Comparison of ENCODE assay signal across 26 cellular contexts in the genomic region with DNA sequence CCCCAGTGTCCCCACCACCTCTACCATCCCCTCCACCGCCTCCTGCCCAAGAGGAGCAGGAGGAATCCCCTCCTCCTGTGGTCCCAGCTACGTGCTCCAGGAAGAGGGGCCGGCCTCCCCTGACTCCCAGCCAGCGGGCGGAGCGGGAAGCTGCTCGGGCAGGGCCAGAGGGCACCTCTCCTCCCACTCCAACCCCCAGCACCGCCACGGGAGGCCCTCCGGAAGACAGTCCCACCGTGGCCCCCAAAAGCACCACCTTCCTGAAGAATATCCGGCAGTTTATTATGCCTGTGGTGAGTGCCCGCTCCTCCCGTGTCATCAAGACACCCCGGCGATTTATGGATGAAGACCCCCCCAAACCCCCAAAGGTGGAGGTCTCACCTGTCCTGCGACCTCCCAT. TPM values are rescaled to one million over a fixed set of nuclear protein-coding genes. Genes with fewer than 3 reads are reported as not detected.
"Had no signal": no experiment of that assay in that cellular context is flagged by ENCODE, and none has a peak within 500 bp of the region (broad histone marks: within the 10 kb centered on the region; RNA-seq: fewer than 3 reads in every experiment).

No MANE protein-coding gene starts in this region.

- H3K4me3 Mint-ChIP-seq: memory B cell; stimulated activated memory B cell treated with anti-CD40 and anti-IgM and Interleukin-4, amounts not matched to agents 10 μg/mL and 1 μg/mL and 100 μg/mL, for 72 hours had no signal

- H3K9me3 Mint-ChIP-seq: activated B cell treated with CpG ODN at 0.5 μM for 24 hours; activated CD4-positive, alpha-beta memory T cell treated with anti-CD3 and anti-CD28 coated beads, Interleukin-2, amount 10 ng/mL, durations not matched to agents 7 days and 5 days; activated T-helper 2 cell treated with anti-CD3 and anti-CD28 coated beads, Interferon-gamma antibody, Interleukin-2, Interleukin-4, amounts not matched to agents 10 μg/mL and 5 μg/mL and 100 μg/mL, durations not matched to agents 14 hours and 24 hours and 36 hours; memory B cell; naive B cell; stimulated activated memory B cell treated with anti-CD40 and anti-IgM and Interleukin-4, amounts not matched to agents 10 μg/mL and 1 μg/mL and 100 μg/mL, for 72 hours; T-helper 2 cell treated with Interferon-gamma antibody and Interleukin-4, amounts not matched to agents 5 μg/mL and 100 μg/mL, for 36 hours had no signal

- H3K9ac ChIP-seq: parathyroid adenoma, SK-N-SH had no signal

- ATAC-seq: esophagus mucosa; gastroesophageal sphincter; heart left ventricle; left ventricle myocardium superior; mucosa of descending colon; stimulated activated memory B cell treated with anti-CD40 and anti-IgM and Interleukin-4, amounts not matched to agents 10 μg/mL and 1 μg/mL and 100 μg/mL, for 72 hours had no signal

- H2AFZ ChIP-seq: parathyroid adenoma had no signal

- H3K4me3 ChIP-seq: ascending aorta, gastroesophageal sphincter, heart left ventricle, mucosa of descending colon, sigmoid colon, tibial artery had no signal

- DNase-seq: activated B cell treated with CpG ODN at 0.5 μM for 24 hours; activated CD4-positive, alpha-beta memory T cell treated with anti-CD3 and anti-CD28 coated beads, Interleukin-2, amount 10 ng/mL, durations not matched to agents 7 days and 5 days; activated CD4-positive, alpha-beta T cell treated with anti-CD3 and anti-CD28 coated beads for 4 hours; activated CD8-positive, alpha-beta memory T cell treated with anti-CD3 and anti-CD28 coated beads, Interleukin-2, amount 50 U/mL, for 4 hours; activated naive CD4-positive, alpha-beta T cell treated with Interleukin-2 at 50 U/mL for 16 hours; cerebellar nuclear complex; effector CD8-positive, alpha-beta T cell; heart left ventricle; kidney glomerular epithelial cell; left ventricle myocardium superior; mucosa of descending colon; naive B cell; sigmoid colon; SK-N-SH; stimulated activated CD4-positive, alpha-beta T cell treated with anti-CD3 and anti-CD28 coated beads, Interleukin-4, amount 100 ng/mL, for 24 hours; substantia nigra; tibial artery had no signal

- H3K4me2 ChIP-seq: SK-N-SH had no signal

- H3K27me3 Mint-ChIP-seq: activated B cell treated with CpG ODN at 0.5 μM for 24 hours; activated CD4-positive, alpha-beta memory T cell treated with anti-CD3 and anti-CD28 coated beads, Interleukin-2, amount 10 ng/mL, durations not matched to agents 7 days and 5 days; memory B cell; naive B cell; stimulated activated memory B cell treated with anti-CD40 and anti-IgM and Interleukin-4, amounts not matched to agents 10 μg/mL and 1 μg/mL and 100 μg/mL, for 72 hours had no signal

- H3K9me3 ChIP-seq: ascending aorta, gastroesophageal sphincter, heart left ventricle, mucosa of descending colon, neutrophil, sigmoid colon, SK-N-SH, tibial artery had no signal

- H3K27ac ChIP-seq: ascending aorta, heart left ventricle, neutrophil, parathyroid adenoma, sigmoid colon, tibial artery had no signal

- H3K27ac Mint-ChIP-seq: memory B cell; stimulated activated memory B cell treated with anti-CD40 and anti-IgM and Interleukin-4, amounts not matched to agents 10 μg/mL and 1 μg/mL and 100 μg/mL, for 72 hours; T-helper 2 cell treated with Interferon-gamma antibody and Interleukin-4, amounts not matched to agents 5 μg/mL and 100 μg/mL, for 36 hours had no signal

- H3K27me3 ChIP-seq: ascending aorta, gastroesophageal sphincter, heart left ventricle, neutrophil, sigmoid colon, tibial artery had no signal

RNA-seq across cellular contexts. Expression of gene ZBTB32, which starts 16.3 kb away (rescaled TPM):
- total RNA-seq: ascending aorta, esophagus mucosa, left ventricle myocardium superior, sigmoid colon had no signal
- polyA plus RNA-seq: heart left ventricle, SK-N-SH had no signal

RNA-seq across cellular contexts. Expression of gene IGFLR1, which starts 21.6 kb away (rescaled TPM):
- total RNA-seq: ascending aorta had no signal

RNA-seq across cellular contexts. Expression of gene U2AF1L4, which starts 24.6 kb away (rescaled TPM):
- total RNA-seq: ascending aorta had no signal
